Comparison of ENCODE assay signal across 8 cellular contexts in genomic region chr18:11946756-11947155, GRCh38. TPM values are rescaled to one million over a fixed set of nuclear protein-coding genes. Genes with fewer than 3 reads are reported as not detected.
A peak's percentile ranks its signal among the peaks of the same experiment; 100 is the strongest.
DNase-seq lines count a peak whose midpoint lies in the region; ATAC-seq and TF ChIP-seq lines count a peak whose summit lies in the region.

No MANE protein-coding gene starts in this region.

- H3K36me3 ChIP-seq in adrenal gland (replicated peaks in 1 of 2), result no peaks in the 10 kb centered on the region

- H3K27me3 ChIP-seq in adrenal gland, result no peaks in the 10 kb centered on the region

- no peaks in the 10 kb centered on the region for H3K27me3 Mint-ChIP-seq in stimulated activated naive CD8-positive, alpha-beta T cell treated with anti-CD3 and anti-CD28 coated beads, Interleukin-15, Interleukin-2, amounts not matched to agents 100 ng/mL and 50 ng/mL, for 24 hours

- TF ChIP-seq CTCF in adrenal gland (IDR thresholded peaks at IDR 0.05), result no peak

- H3K4me1 ChIP-seq in adrenal gland (replicated peaks in 1 of 2), result peaks cover 11% of the 10 kb centered on the region in 2 donors

- peaks cover 13% of the 10 kb centered on the region for H3K4me1 Mint-ChIP-seq in stimulated activated naive CD8-positive, alpha-beta T cell treated with anti-CD3 and anti-CD28 coated beads, Interleukin-15, Interleukin-2, amounts not matched to agents 100 ng/mL and 50 ng/mL, for 24 hours (ENCODE audit: low read depth)

- 4 to 15% (median 12%) methylated on average over 3 of the region's 3 CpGs for WGBS in adrenal gland, 4 donors

- H3K9me3 ChIP-seq in adrenal gland (replicated peaks in 1 of 3), result no peaks in the 10 kb centered on the region

- H3K4me3 ChIP-seq in adrenal gland, result peak overlapping the region in 1 of 4 donors; percentile 31

- H3K9me3 Mint-ChIP-seq in stimulated activated naive CD8-positive, alpha-beta T cell treated with anti-CD3 and anti-CD28 coated beads, Interleukin-15, Interleukin-2, amounts not matched to agents 100 ng/mL and 50 ng/mL, for 24 hours, result no peaks in the 10 kb centered on the region

- peak overlapping the region; percentile 79 to 93 (median 90) for H3K27ac ChIP-seq in adrenal gland

- TF ChIP-seq POLR2A in adrenal gland (IDR thresholded peaks at IDR 0.05), result no peak

- peak overlapping the region; percentile 9 for H3K27ac Mint-ChIP-seq in stimulated activated naive CD8-positive, alpha-beta T cell treated with anti-CD3 and anti-CD28 coated beads, Interleukin-15, Interleukin-2, amounts not matched to agents 100 ng/mL and 50 ng/mL, for 24 hours

- no peak for DNase-seq in stimulated activated naive CD8-positive, alpha-beta T cell treated with anti-CD3 and anti-CD28 coated beads, Interleukin-15, Interleukin-2, amounts not matched to agents 100 U/mL and 50 U/mL, for 24 hours
- DNase-seq in adrenal gland (peak in 4 of 7 donors; percentile 30 to 43 (median 37)), kidney glomerular epithelial cell (lab: John Stamatoyannopoulos, UW) (peak; percentile 52), stromal cell of bone marrow (ENCODE audit: low read depth) (peak; percentile 65)

- no peak for ATAC-seq in stimulated activated naive CD8-positive, alpha-beta T cell treated with anti-CD3 and anti-CD28 coated beads, Interleukin-15, Interleukin-2, amounts not matched to agents 100 U/mL and 50 U/mL, for 24 hours
- ATAC-seq in HG03457 (IDR thresholded peaks at IDR 0.05; ENCODE audit: unreplicated experiment) (no peak), HG03045 (IDR thresholded peaks at IDR 0.05; ENCODE audit: unreplicated experiment) (no peak), HG03520 (IDR thresholded peaks at IDR 0.05; ENCODE audit: unreplicated experiment) (no peak)

- H3K4me3 Mint-ChIP-seq in stimulated activated naive CD8-positive, alpha-beta T cell treated with anti-CD3 and anti-CD28 coated beads, Interleukin-15, Interleukin-2, amounts not matched to agents 100 ng/mL and 50 ng/mL, for 24 hours, result peak overlapping the region; percentile 32

- intact Hi-C loops in adrenal gland (cut with DNase I), result no loop called here

- H3K36me3 Mint-ChIP-seq in stimulated activated naive CD8-positive, alpha-beta T cell treated with anti-CD3 and anti-CD28 coated beads, Interleukin-15, Interleukin-2, amounts not matched to agents 100 ng/mL and 50 ng/mL, for 24 hours (ENCODE audit: low read depth), result no peaks in the 10 kb centered on the region

RNA-seq across cellular contexts. Expression of gene IMPA2, which starts 34.6 kb away (rescaled TPM):
- 10 to 100 TPM; 18.3 to 41.3 (median 21.8) TPM for total RNA-seq in adrenal gland
- 10 to 100 TPM in 1 of 3 donors, 1 to 10 TPM in 2; 7.9 to 11.0 (median 9.6) TPM for polyA plus RNA-seq in adrenal gland

RNA-seq across cellular contexts. Expression of gene MPPE1, which starts 38.6 kb away (rescaled TPM):
- total RNA-seq in adrenal gland, result 10 to 100 TPM; 17.0 to 44.7 (median 32.9) TPM
- 10 to 100 TPM; 23.1 to 29.7 (median 24.0) TPM for polyA plus RNA-seq in adrenal gland
